9 cellular contexts compared by ENCODE assay signal in the genomic region with DNA sequence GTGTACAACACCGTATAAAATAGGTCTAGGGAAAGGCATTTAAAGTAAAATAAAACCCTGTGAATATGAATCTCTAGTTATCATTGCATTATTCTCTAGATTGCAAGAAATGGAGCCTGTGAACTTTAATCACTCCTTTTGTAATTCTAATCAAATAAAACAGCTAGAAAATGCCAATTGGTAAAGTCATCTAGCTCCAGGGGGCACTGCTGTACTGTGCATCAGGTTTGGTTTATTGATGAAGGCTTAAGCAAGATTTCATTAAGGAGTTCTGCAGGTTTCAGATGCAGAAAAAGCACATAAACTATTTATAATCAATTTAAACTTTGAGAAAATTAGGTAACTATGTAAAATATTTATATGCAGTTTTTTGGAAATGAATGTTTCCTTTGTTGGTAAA.
DNase-seq lines count a peak whose midpoint lies in the region; ATAC-seq and TF ChIP-seq lines count a peak whose summit lies in the region.
"Had no signal": no experiment of that assay in that cellular context is flagged by ENCODE, and none has a peak within 500 bp of the region (broad histone marks: within the 10 kb centered on the region; RNA-seq: fewer than 3 reads in every experiment).

No MANE protein-coding gene starts in this region.

- H3K4me1 ChIP-seq in upper lobe of left lung, result no peaks in the 10 kb centered on the region
- H3K4me1 ChIP-seq: BLaER1 treated with 17β-estradiol and CSF1 and Interleukin-3, amounts not matched to agents 10 nM and 100 nM had no signal

- TF ChIP-seq CTCF in epithelial cell of proximal tubule (conservative IDR thresholded peaks at IDR 0.05; ENCODE audit: low read depth, low read length) (peak; percentile 67), retinal pigment epithelial cell (conservative IDR thresholded peaks at IDR 0.05; ENCODE audit: low read depth, low read length) (peak; percentile 61), upper lobe of left lung (IDR thresholded peaks at IDR 0.05) (peak in 2 of 6 experiments; percentile 9 to 15)

- H3K9me3 ChIP-seq in upper lobe of left lung, result no peaks in the 10 kb centered on the region

- H3K27ac ChIP-seq in upper lobe of left lung, result no peak overlapping the region
- H3K27ac ChIP-seq: BLaER1 treated with 17β-estradiol and CSF1 and Interleukin-3, amounts not matched to agents 10 nM and 100 nM had no signal

- no peaks in the 10 kb centered on the region for H3K4me1 Mint-ChIP-seq in activated T-helper 1 cell treated with anti-CD3 and anti-CD28 coated beads, Interleukin-12 subunit alpha, Interleukin-12 subunit beta, Interleukin-2, Interleukin-4 antibody, amounts not matched to agents 30 ng/mL and 10 ng/mL and 1 ng/mL, durations not matched to agents 14 hours and 24 hours and 36 hours (ENCODE audit: low read depth)
- no peaks in the 10 kb centered on the region for H3K4me1 Mint-ChIP-seq in activated T-helper 17 cell treated with anti-CD3 and anti-CD28 coated beads, Interleukin-2, amount 50 U/mL, for 72 hours

- no peaks in the 10 kb centered on the region for H3K27me3 ChIP-seq in upper lobe of left lung
- H3K27me3 ChIP-seq: BLaER1 treated with 17β-estradiol and CSF1 and Interleukin-3, amounts not matched to agents 10 nM and 100 nM had no signal

- TF ChIP-seq POLR2A in upper lobe of left lung (IDR thresholded peaks at IDR 0.05), result no peak

- no peaks in the 10 kb centered on the region for H3K36me3 ChIP-seq in upper lobe of left lung
- H3K36me3 ChIP-seq: BLaER1 treated with 17β-estradiol and CSF1 and Interleukin-3, amounts not matched to agents 10 nM and 100 nM had no signal

- DNase-seq in NOMO-1 treated with DMSO at 0.1 percent for 48 hours (lab: John Stamatoyannopoulos, UW; ENCODE audit: unreplicated experiment), result peak; percentile 4
- DNase-seq in NOMO-1 treated with dmso at 0.1 percent for 144 hours (lab: John Stamatoyannopoulos, UW; ENCODE audit: unreplicated experiment), result no peak
- peak; percentile 11 for DNase-seq in NCI-H460 (ENCODE audit: extremely low read depth, low read depth)
- DNase-seq in epithelial cell of proximal tubule (ENCODE audit: low read depth), result peak; percentile 15
- peak; percentile 21 for DNase-seq in retinal pigment epithelial cell (ENCODE audit: low read depth)
- DNase-seq in upper lobe of left lung, result no peak
- no peak for DNase-seq in activated T-helper 1 cell treated with anti-CD3 and anti-CD28 coated beads, Interleukin-12 subunit alpha, Interleukin-12 subunit beta, Interleukin-2, Interleukin-4 antibody, amounts not matched to agents 30 ng/mL and 10 ng/mL and 1 ng/mL, durations not matched to agents 14 hours and 24 hours and 36 hours (ENCODE audit: low spot score)

- H3K4me3 ChIP-seq in epithelial cell of proximal tubule (ENCODE audit: low read depth, low read length) (no peak overlapping the region), retinal pigment epithelial cell (ENCODE audit: low read length) (no peak overlapping the region), upper lobe of left lung (no peak overlapping the region)
- H3K4me3 ChIP-seq: BLaER1 treated with 17β-estradiol and CSF1 and Interleukin-3, amounts not matched to agents 10 nM and 100 nM had no signal

- H3K27me3 Mint-ChIP-seq in activated T-helper 1 cell treated with anti-CD3 and anti-CD28 coated beads, Interleukin-12 subunit alpha, Interleukin-12 subunit beta, Interleukin-2, Interleukin-4 antibody, amounts not matched to agents 30 ng/mL and 10 ng/mL and 1 ng/mL, durations not matched to agents 14 hours and 24 hours and 36 hours (ENCODE audit: insufficient read depth), result no peaks in the 10 kb centered on the region
- H3K27me3 Mint-ChIP-seq in activated T-helper 17 cell treated with anti-CD3 and anti-CD28 coated beads, Interleukin-2, amount 50 U/mL, for 72 hours, result no peaks in the 10 kb centered on the region

- 53 to 67% methylated on average over 1 of the region's 1 CpG for WGBS in upper lobe of left lung, 2 donors

- H3K4me3 Mint-ChIP-seq in activated T-helper 1 cell treated with anti-CD3 and anti-CD28 coated beads, Interleukin-12 subunit alpha, Interleukin-12 subunit beta, Interleukin-2, Interleukin-4 antibody, amounts not matched to agents 30 ng/mL and 10 ng/mL and 1 ng/mL, durations not matched to agents 14 hours and 24 hours and 36 hours, result no peak overlapping the region
- H3K4me3 Mint-ChIP-seq in activated T-helper 17 cell treated with anti-CD3 and anti-CD28 coated beads, Interleukin-2, amount 50 U/mL, for 72 hours, result no peak overlapping the region

- H3K27ac Mint-ChIP-seq in activated T-helper 1 cell treated with anti-CD3 and anti-CD28 coated beads, Interleukin-12 subunit alpha, Interleukin-12 subunit beta, Interleukin-2, Interleukin-4 antibody, amounts not matched to agents 30 ng/mL and 10 ng/mL and 1 ng/mL, durations not matched to agents 14 hours and 24 hours and 36 hours, result no peak overlapping the region
- H3K27ac Mint-ChIP-seq in activated T-helper 17 cell treated with anti-CD3 and anti-CD28 coated beads, Interleukin-2, amount 50 U/mL, for 72 hours, result no peak overlapping the region

- intact Hi-C loops in activated T-helper 1 cell treated with anti-CD3 and anti-CD28 coated beads, Interleukin-12 subunit alpha, Interleukin-12 subunit beta, Interleukin-2, Interleukin-4 antibody, amounts not matched to agents 30 ng/mL and 10 ng/mL and 1 ng/mL, durations not matched to agents 14 hours and 24 hours and 36 hours (cut with micrococcal nuclease), result no loop called here

- no peaks in the 10 kb centered on the region for H3K36me3 Mint-ChIP-seq in activated T-helper 1 cell treated with anti-CD3 and anti-CD28 coated beads, Interleukin-12 subunit alpha, Interleukin-12 subunit beta, Interleukin-2, Interleukin-4 antibody, amounts not matched to agents 30 ng/mL and 10 ng/mL and 1 ng/mL, durations not matched to agents 14 hours and 24 hours and 36 hours (ENCODE audit: low read depth)
- H3K36me3 Mint-ChIP-seq in activated T-helper 17 cell treated with anti-CD3 and anti-CD28 coated beads, Interleukin-2, amount 50 U/mL, for 72 hours (ENCODE audit: low read depth), result no peaks in the 10 kb centered on the region

- TF ChIP-seq EP300 in upper lobe of left lung (IDR thresholded peaks at IDR 0.05), result no peak

- no peak for ATAC-seq in upper lobe of left lung (ENCODE audit: low FRiP score in 2 of 2)
- no peak for ATAC-seq in activated T-helper 17 cell treated with anti-CD3 and anti-CD28 coated beads, Interleukin-2, amount 50 U/mL, for 72 hours (replicated peaks)

- H3K9me3 Mint-ChIP-seq in activated T-helper 1 cell treated with anti-CD3 and anti-CD28 coated beads, Interleukin-12 subunit alpha, Interleukin-12 subunit beta, Interleukin-2, Interleukin-4 antibody, amounts not matched to agents 30 ng/mL and 10 ng/mL and 1 ng/mL, durations not matched to agents 14 hours and 24 hours and 36 hours, result no peaks in the 10 kb centered on the region
- H3K9me3 Mint-ChIP-seq in activated T-helper 17 cell treated with anti-CD3 and anti-CD28 coated beads, Interleukin-2, amount 50 U/mL, for 72 hours, result peaks cover 5% of the 10 kb centered on the region

Comparison
In these comparisons a context has a peak if more than half of its experiments do, and no peak if none do; other contexts are left out.
1. DNase-seq: peak in NOMO-1 treated with DMSO at 0.1 percent for 48 hours (single experiment), NCI-H460 (single experiment), epithelial cell of proximal tubule (single experiment) and retinal pigment epithelial cell (single experiment); none in NOMO-1 treated with dmso at 0.1 percent for 144 hours (single experiment), upper lobe of left lung (0 of 2) and activated T-helper 1 cell treated with anti-CD3 and anti-CD28 coated beads, Interleukin-12 subunit alpha, Interleukin-12 subunit beta, Interleukin-2, Interleukin-4 antibody, amounts not matched to agents 30 ng/mL and 10 ng/mL and 1 ng/mL, durations not matched to agents 14 hours and 24 hours and 36 hours (single experiment).